In the genomic region with DNA sequence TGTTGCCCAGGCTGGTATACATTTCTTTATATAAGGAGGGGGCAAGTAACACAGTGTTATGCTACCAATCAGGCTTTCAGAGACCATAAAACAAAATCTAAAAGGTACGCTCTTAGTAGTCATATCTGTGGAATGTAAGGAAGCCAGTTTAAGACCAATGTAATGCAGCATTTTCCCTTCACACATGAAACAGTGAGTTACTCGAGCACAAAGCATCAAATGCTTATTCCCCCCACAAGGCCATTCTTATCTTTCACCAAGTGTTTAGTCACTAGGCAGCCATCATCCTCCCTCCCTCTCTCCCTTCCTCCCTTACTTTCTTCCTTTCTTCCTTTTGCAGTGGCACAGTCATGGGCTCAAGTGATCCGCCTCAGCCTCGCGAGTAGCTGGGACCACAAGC, we compare ENCODE assay signal across 10 cellular contexts. TPM values are rescaled to one million over a fixed set of nuclear protein-coding genes. Genes with fewer than 3 reads are reported as not detected.
A peak's percentile ranks its signal among the peaks of the same experiment; 100 is the strongest.
DNase-seq lines count a peak whose midpoint lies in the region; FAIRE-seq and TF ChIP-seq lines count a peak whose summit lies in the region.
"Had no signal": no experiment of that assay in that cellular context is flagged by ENCODE, and none has a peak within 500 bp of the region (broad histone marks: within the 10 kb centered on the region; RNA-seq: fewer than 3 reads in every experiment).

No MANE protein-coding gene starts in this region.

- H3K4me3 ChIP-seq in SK-N-SH (ENCODE audit: low read depth in 2 of 2, low read length in 1 of 2): no peak overlapping the region
- H3K4me3 ChIP-seq in esophagus squamous epithelium: no peak overlapping the region
- H3K4me3 ChIP-seq: GM12878 had no signal

- H3K9me2 ChIP-seq in SK-N-SH: no peaks in the 10 kb centered on the region

- peaks cover 71% of the 10 kb centered on the region for H3K79me2 ChIP-seq in SK-N-SH (ENCODE audit: insufficient read depth)

- peaks cover 16% of the 10 kb centered on the region for H3K4me1 Mint-ChIP-seq in progenitor cell of endocrine pancreas (ENCODE audit: low read depth)

- DNase-seq in GM03348 (ENCODE audit: low spot score): peak; percentile 78
- DNase-seq in SK-N-SH: no peak
- DNase-seq in esophagus squamous epithelium (lab: John Stamatoyannopoulos, UW): no peak
- no peak for DNase-seq in progenitor cell of endocrine pancreas (ENCODE audit: low spot score, unreplicated experiment)
- no peak for DNase-seq in NCI-H1092 treated with DMSO at 0.1 percent for 48 hours (lab: John Stamatoyannopoulos, UW)
- no peak for DNase-seq in Kasumi-1 (lab: John Stamatoyannopoulos, UW)
- no peak for DNase-seq in GM12892 (ENCODE audit: insufficient read length)
- DNase-seq: activated CD4-positive, alpha-beta T cell treated with anti-CD3 and anti-CD28 coated beads, Interleukin-2, amount 50 U/mL, for 48 hours; endodermal cell had no signal

- no peaks in the 10 kb centered on the region for H3K27me3 ChIP-seq in SK-N-SH (ENCODE audit: insufficient read depth)
- H3K27me3 ChIP-seq in esophagus squamous epithelium: no peaks in the 10 kb centered on the region

- H3K9me3 ChIP-seq in SK-N-SH: no peaks in the 10 kb centered on the region
- no peaks in the 10 kb centered on the region for H3K9me3 ChIP-seq in esophagus squamous epithelium

- no peaks in the 10 kb centered on the region for H3K27me3 Mint-ChIP-seq in progenitor cell of endocrine pancreas

- TF ChIP-seq EP300 in SK-N-SH (IDR thresholded peaks at IDR 0.05; ENCODE audit: borderline replicate concordance in 1 of 2, low read depth in 1 of 2, low read length in 1 of 2): no peak; a peak in 1 of 4 replicates

- H3K4me1 ChIP-seq in SK-N-SH (ENCODE audit: control insufficient read depth in 1 of 2, insufficient read depth in 2 of 2, low read depth in 1 of 2, low read length in 1 of 2): peaks cover 0 to 24% of the 10 kb centered on the region in 2 experiments; a peak in 2 of 4 replicates
- peaks cover 0 to 39% (median 26%) of the 10 kb centered on the region in 3 donors for H3K4me1 ChIP-seq in esophagus squamous epithelium

- WGBS in SK-N-SH (ENCODE audit: low lambda C conversion rate): 50% methylated on average over 5 of the region's 5 CpGs
- WGBS in esophagus squamous epithelium, 2 donors: 91 to 93% methylated on average over 5 of the region's 5 CpGs

- TF ChIP-seq RAD21 in SK-N-SH (IDR thresholded peaks at IDR 0.05; ENCODE audit: low read length): no peak

- TF ChIP-seq POLR2A in esophagus squamous epithelium (IDR thresholded peaks at IDR 0.05) (no peak), GM12892 (IDR thresholded peaks at IDR 0.05; ENCODE audit: low read depth, low read length) (no peak)

- H3K27ac ChIP-seq in SK-N-SH (ENCODE audit: low read depth in 2 of 2, low read length in 1 of 2) (peak overlapping the region; percentile 5 to 79; a peak in 2 of 4 replicates), esophagus squamous epithelium (peak overlapping the region; percentile 13 to 65 (median 59))

- H3K4me2 ChIP-seq in SK-N-SH: peak overlapping the region; percentile 32; the same call in 1 of the 2 replicates

- CTCF ChIA-PET in SK-N-SH (lab: Yijun Ruan, JAX): interaction anchor here (1.9 kb wide), 1 partner anchor 17 kb away, joined by 12 read pairs; no protein-coding TSS in a partner anchor

- FAIRE-seq in GM12892 (lab: Jason Lieb, UNC): no peak
- FAIRE-seq: GM12878 had no signal

- H3K4me3 Mint-ChIP-seq in progenitor cell of endocrine pancreas (ENCODE audit: low read depth): no peak overlapping the region
- H3K4me3 Mint-ChIP-seq: endodermal cell had no signal

- TF ChIP-seq CTCF in SK-N-SH (IDR thresholded peaks at IDR 0.05): no peak
- no peak for TF ChIP-seq CTCF in esophagus squamous epithelium (IDR thresholded peaks at IDR 0.05)
- TF ChIP-seq CTCF in progenitor cell of endocrine pancreas (IDR thresholded peaks at IDR 0.05; ENCODE audit: unreplicated experiment): no peak

- peak overlapping the region; percentile 16 for H3K27ac Mint-ChIP-seq in progenitor cell of endocrine pancreas
- H3K27ac Mint-ChIP-seq: endodermal cell had no signal

- POLR2A ChIA-PET in SK-N-SH (lab: Yijun Ruan, JAX): no interaction called here

- peak overlapping the region; percentile 45; the same call in 1 of the 2 replicates for H3K9ac ChIP-seq in SK-N-SH

- intact Hi-C loops in esophagus squamous epithelium (cut with DNase I): no loop called here

- no peaks in the 10 kb centered on the region for H4K20me1 ChIP-seq in SK-N-SH (ENCODE audit: insufficient read depth)

- peak overlapping the region; percentile 43; the same call in 1 of the 2 replicates for H2AFZ ChIP-seq in SK-N-SH (ENCODE audit: low read depth)

- peaks cover 34% of the 10 kb centered on the region for H3F3A ChIP-seq in SK-N-SH (replicated peaks; ENCODE audit: insufficient read depth)

- H3K36me3 ChIP-seq in SK-N-SH (replicated peaks in 1 of 2; ENCODE audit: control insufficient read depth in 1 of 2, insufficient read depth in 2 of 2, low read length in 1 of 2): peaks cover 4 to 7% of the 10 kb centered on the region in 2 experiments
- H3K36me3 ChIP-seq in esophagus squamous epithelium: peaks cover 0 to 57% (median 3%) of the 10 kb centered on the region in 3 donors

- no peaks in the 10 kb centered on the region for H3K9me3 Mint-ChIP-seq in progenitor cell of endocrine pancreas (ENCODE audit: low read depth)
- H3K9me3 Mint-ChIP-seq: endodermal cell had no signal

- H3K36me3 Mint-ChIP-seq in progenitor cell of endocrine pancreas (ENCODE audit: insufficient read depth): peaks cover 5% of the 10 kb centered on the region

TF ChIP-seq in SK-N-SH, 30 proteins besides CTCF, POLR2A, EP300 and RAD21 (continues in another document):
- no peak for TF ChIP-seq GATA2 (CRISPR knock-in tag; IDR thresholded peaks at IDR 0.05)
- no peak for TF ChIP-seq RFX5 (IDR thresholded peaks at IDR 0.05; ENCODE audit: low read length)
- no peak for TF ChIP-seq RXRA (IDR thresholded peaks at IDR 0.05; ENCODE audit: borderline replicate concordance, low read depth)
- no peak for TF ChIP-seq MEF2A (IDR thresholded peaks at IDR 0.05; ENCODE audit: borderline replicate concordance, low read depth)
- peak; percentile 49; the same call in 1 of the 2 replicates for TF ChIP-seq POLR2AphosphoS5 (IDR thresholded peaks at IDR 0.05; ENCODE audit: low read depth, low read length)
- TF ChIP-seq, protein P1, sequence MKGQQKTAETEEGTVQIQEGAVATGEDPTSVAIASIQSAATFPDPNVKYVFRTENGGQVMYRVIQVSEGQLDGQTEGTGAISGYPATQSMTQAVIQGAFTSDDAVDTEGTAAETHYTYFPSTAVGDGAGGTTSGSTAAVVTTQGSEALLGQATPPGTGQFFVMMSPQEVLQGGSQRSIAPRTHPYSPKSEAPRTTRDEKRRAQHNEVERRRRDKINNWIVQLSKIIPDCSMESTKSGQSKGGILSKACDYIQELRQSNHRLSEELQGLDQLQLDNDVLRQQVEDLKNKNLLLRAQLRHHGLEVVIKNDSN (IDR thresholded peaks at IDR 0.05; ENCODE audit: borderline replicate concordance, low read depth): no peak
- no peak for TF ChIP-seq FOXJ3 (CRISPR knock-in tag; IDR thresholded peaks at IDR 0.05)
- no peak for TF ChIP-seq MXI1 (IDR thresholded peaks at IDR 0.05; ENCODE audit: low read depth, low read length)
- peak; percentile 57 for TF ChIP-seq JUND (IDR thresholded peaks at IDR 0.05)
- no peak for TF ChIP-seq GABPA (IDR thresholded peaks at IDR 0.05; ENCODE audit: low read depth)
- TF ChIP-seq MAX (IDR thresholded peaks at IDR 0.05; ENCODE audit: low read depth): 0 out of 2 replicates have a peak, but pooled peaks have one; percentile 26
- TF ChIP-seq, protein P2, sequence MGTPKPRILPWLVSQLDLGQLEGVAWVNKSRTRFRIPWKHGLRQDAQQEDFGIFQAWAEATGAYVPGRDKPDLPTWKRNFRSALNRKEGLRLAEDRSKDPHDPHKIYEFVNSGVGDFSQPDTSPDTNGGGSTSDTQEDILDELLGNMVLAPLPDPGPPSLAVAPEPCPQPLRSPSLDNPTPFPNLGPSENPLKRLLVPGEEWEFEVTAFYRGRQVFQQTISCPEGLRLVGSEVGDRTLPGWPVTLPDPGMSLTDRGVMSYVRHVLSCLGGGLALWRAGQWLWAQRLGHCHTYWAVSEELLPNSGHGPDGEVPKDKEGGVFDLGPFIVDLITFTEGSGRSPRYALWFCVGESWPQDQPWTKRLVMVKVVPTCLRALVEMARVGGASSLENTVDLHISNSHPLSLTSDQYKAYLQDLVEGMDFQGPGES (IDR thresholded peaks at IDR 0.05; ENCODE audit: low read depth, low read length): no peak
- TF ChIP-seq SMC3 (IDR thresholded peaks at IDR 0.05; ENCODE audit: low read depth, low read length): no peak

RNA-seq across cellular contexts. Expression of gene HMOX2, which starts 12.8 kb away (rescaled TPM):
- polyA plus RNA-seq in SK-N-SH (2012; rRNA removed): 65.1 and 75.5 TPM in 2 replicates
- polyA plus RNA-seq in SK-N-SH (2012; cell fraction: cytosol; rRNA removed): 48.4 and 62.0 TPM in 2 replicates
- 62.6 and 64.9 TPM in 2 replicates for polyA plus RNA-seq in SK-N-SH (2012; cell fraction: nucleus; rRNA removed)
- total RNA-seq in esophagus squamous epithelium: 10 to 100 TPM; 46.9 to 94.0 (median 75.0) TPM
- total RNA-seq in progenitor cell of endocrine pancreas: 28.5 and 30.1 TPM in 2 replicates
- polyA plus RNA-seq in GM12892 (2012; ENCODE audit: missing spikeins): 25.8 TPM

RNA-seq across cellular contexts. Expression of gene NMRAL1, which starts 14.6 kb away (rescaled TPM):
- 99.9 and 102 TPM in 2 replicates for polyA plus RNA-seq in SK-N-SH (2012; rRNA removed)
- polyA plus RNA-seq in SK-N-SH (2012; cell fraction: cytosol; rRNA removed): 50.3 and 72.4 TPM in 2 replicates
- polyA plus RNA-seq in SK-N-SH (2012; cell fraction: nucleus; rRNA removed): 97.1 and 185 TPM in 2 replicates
- total RNA-seq in esophagus squamous epithelium (10 to 100 TPM; 25.4 to 55.5 (median 34.9) TPM), progenitor cell of endocrine pancreas (47.1 and 48.7 TPM in 2 replicates)
- polyA plus RNA-seq in GM12892 (2012; ENCODE audit: missing spikeins): 45.9 TPM

RNA-seq across cellular contexts. Expression of gene CDIP1, which starts 49.5 kb away (rescaled TPM):
- polyA plus RNA-seq in SK-N-SH (2012; rRNA removed): 19.4 and 30.2 TPM in 2 replicates
- 17.6 and 23.3 TPM in 2 replicates for polyA plus RNA-seq in SK-N-SH (2012; cell fraction: cytosol; rRNA removed)
- 33.9 and 39.3 TPM in 2 replicates for polyA plus RNA-seq in SK-N-SH (2012; cell fraction: nucleus; rRNA removed)
- total RNA-seq in esophagus squamous epithelium: 10 to 100 TPM; 10.2 to 26.5 (median 16.5) TPM
- total RNA-seq in progenitor cell of endocrine pancreas: 30.2 and 31.8 TPM in 2 replicates
- polyA plus RNA-seq in GM12892 (2012; ENCODE audit: missing spikeins): 3.3 TPM
